Comparison of ENCODE assay signal across 9 cellular contexts in the genomic region with DNA sequence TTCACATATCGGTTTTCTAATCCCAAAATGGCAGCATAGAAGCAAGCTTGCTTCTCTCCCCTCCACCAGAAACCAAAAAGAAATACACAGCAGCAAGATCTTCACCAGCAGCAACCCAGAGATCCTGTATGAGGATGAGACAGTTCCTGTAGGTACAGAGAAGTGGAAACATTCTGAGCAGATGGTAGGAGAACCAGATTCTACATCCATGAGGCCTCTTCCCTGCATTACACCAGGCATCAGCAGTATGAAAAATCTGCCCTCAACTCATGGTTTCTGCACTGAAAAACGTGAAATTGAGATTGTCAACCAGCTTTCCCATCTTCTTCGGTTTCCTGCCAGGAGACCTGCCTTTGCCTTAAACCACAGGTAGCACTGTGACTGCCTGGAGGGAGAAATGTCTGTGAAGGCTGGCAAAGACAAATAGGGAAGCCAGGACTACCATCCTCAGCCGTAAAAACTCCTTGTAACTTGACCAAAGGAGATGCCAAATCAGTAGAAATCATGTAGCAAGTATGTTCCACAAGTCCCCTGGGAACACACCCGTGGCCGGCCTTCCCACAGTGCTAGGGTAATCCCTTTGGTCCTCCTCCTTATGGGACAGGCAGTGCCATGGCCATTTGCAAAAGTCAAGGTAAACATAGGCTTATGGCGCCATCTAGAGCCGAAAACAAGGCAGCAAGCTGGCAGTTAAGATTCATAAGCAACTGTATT. TPM values are rescaled to one million over a fixed set of nuclear protein-coding genes. Genes with fewer than 3 reads are reported as not detected.
DNase-seq lines count a peak whose midpoint lies in the region; ATAC-seq and TF ChIP-seq lines count a peak whose summit lies in the region.
"Had no signal": no experiment of that assay in that cellular context is flagged by ENCODE, and none has a peak within 500 bp of the region (broad histone marks: within the 10 kb centered on the region; RNA-seq: fewer than 3 reads in every experiment).

No MANE protein-coding gene starts in this region.

- TF ChIP-seq POLR2A in HCT116 (IDR thresholded peaks at IDR 0.05; ENCODE audit: borderline replicate concordance, extremely low read depth, insufficient read depth, insufficient read length) = no peak

- H3K9me3 ChIP-seq in HCT116 (ENCODE audit: control insufficient read depth in 1 of 2, insufficient read depth in 1 of 2, low read depth in 1 of 2, low read length in 2 of 2) = no peaks in the 10 kb centered on the region; a peak in 2 of 4 replicates

- no peaks in the 10 kb centered on the region for H3K36me3 ChIP-seq in HCT116 (ENCODE audit: control insufficient read depth in 1 of 2, insufficient read depth in 2 of 2, low read length in 2 of 2)
- H3K36me3 ChIP-seq: BLaER1 had no signal

- no peak overlapping the region for H3K9ac ChIP-seq in HCT116 (ENCODE audit: low read length)
- H3K9ac ChIP-seq: BLaER1 had no signal

- H3K4me2 ChIP-seq in HCT116 (ENCODE audit: low read length) = no peak overlapping the region
- H3K4me2 ChIP-seq: BLaER1 had no signal

- H2AFZ ChIP-seq in HCT116 (ENCODE audit: low read depth, low read length, poor library complexity, severe bottlenecking) = peak overlapping the region; percentile 82

- no peak overlapping the region for H3K27ac ChIP-seq in HCT116 (ENCODE audit: low read depth, low read length)
- H3K27ac ChIP-seq: BLaER1 had no signal

- ATAC-seq in HCT116 (peak; percentile 99), left colon (peak; percentile 95)

- no peaks in the 10 kb centered on the region for H3K79me2 ChIP-seq in HCT116 (ENCODE audit: insufficient read depth, low read length)

- DNase-seq in DMS79 treated with DMSO at 0.1 percent for 48 hours (lab: John Stamatoyannopoulos, UW) (peak; percentile 26), DMS79 (lab: John Stamatoyannopoulos, UW) (no peak), HCT116 (ENCODE audit: low read depth, low spot score) (peak; percentile 86), NCI-H146 (lab: John Stamatoyannopoulos, UW) (peak; percentile 56), T1000 (lab: John Stamatoyannopoulos, UW) (peak; percentile 82), cerebellum (ENCODE audit: low spot score) (peak; percentile 1), left colon (peak; percentile 64 to 80)
- DNase-seq in stimulated activated CD4-positive, alpha-beta T cell treated with anti-CD3 and anti-CD28 coated beads, Interleukin-4, amount 100 ng/mL, for 1 hour = peak; percentile 24

- no TSS peak for BruUV-seq in HCT116 (replicated peaks; lab: Mats Ljungman, UMichigan)

- CTCF ChIA-PET in HCT116 (lab: Charles Lee) = interaction anchor here (0.7 to 3.9 kb wide), 39 partner anchors 9 to 793 kb away, joined by 3 to 24 read pairs (median 5); a partner anchor contains a TSS

- H3K4me3 ChIP-seq in HCT116 (replicated peaks in 1 of 2; ENCODE audit: low read depth in 1 of 2, low read length in 2 of 2) = no peak overlapping the region
- H3K4me3 ChIP-seq: BLaER1 had no signal

- POLR2A ChIA-PET in HCT116 (lab: Charles Lee) = interaction anchor here (0.9 to 2.3 kb wide), 3 partner anchors 17 to 270 kb away, joined by 3 to 9 read pairs (median 4); no protein-coding TSS in a partner anchor

- TF ChIP-seq RAD21 in HCT116 (IDR thresholded peaks at IDR 0.05; ENCODE audit: low read depth) = peak; percentile 97

- H4K20me1 ChIP-seq in HCT116 (ENCODE audit: insufficient read depth) = no peaks in the 10 kb centered on the region
- H4K20me1 ChIP-seq: BLaER1 had no signal

- no peaks in the 10 kb centered on the region for H3K27me3 ChIP-seq in HCT116 (ENCODE audit: insufficient read depth, low read length)
- H3K27me3 ChIP-seq: BLaER1 had no signal

- TF ChIP-seq CTCF in HCT116 (IDR thresholded peaks at IDR 0.05 in 2 of 3, conservative IDR thresholded peaks at IDR 0.05 in 1 of 3; ENCODE audit: borderline replicate concordance in 1 of 3, insufficient read depth in 1 of 3, low read depth in 2 of 3, low read length in 2 of 3) = peak; percentile 84 to 89 (median 85)

- RAD21 ChIA-PET in HCT116 (lab: Charles Lee; ENCODE audit: low non-redundant PET in 1 of 2, low total read pairs in 2 of 2, uncharacterized antibody in 2 of 2, unreplicated experiment in 2 of 2) = interaction anchor here (0.6 to 1.1 kb wide), 6 partner anchors 269 to 793 kb away, joined by 3 to 7 read pairs (median 4); no protein-coding TSS in a partner anchor

- H3K4me1 ChIP-seq in HCT116 (ENCODE audit: control insufficient read depth in 1 of 2, insufficient read depth in 2 of 2, low read length in 2 of 2) = peaks cover 0 to 6% of the 10 kb centered on the region in 2 experiments; a peak in 2 of 4 replicates
- H3K4me1 ChIP-seq: BLaER1 had no signal

- intact Hi-C loops in HCT116 (cut with micrococcal nuclease) = loop anchor here (1.0 to 10.0 kb wide), 7 partner anchors 95 to 819 kb away; a partner anchor contains a TSS
- intact Hi-C loops in left colon (cut with DNase I, micrococcal nuclease) = loop anchor here in 1 of 2 donors (10.0 kb wide), 2 partner anchors 189 to 469 kb away; no protein-coding TSS in a partner anchor

- H3K9me2 ChIP-seq in HCT116 (ENCODE audit: insufficient read depth) = no peaks in the 10 kb centered on the region

TF ChIP-seq in HCT116, 20 proteins besides CTCF, POLR2A, EP300 and RAD21:
- TF ChIP-seq ZNF274 (IDR thresholded peaks at IDR 0.05; ENCODE audit: low read depth, low read length) = no peak
- no peak for TF ChIP-seq SRF (IDR thresholded peaks at IDR 0.05; ENCODE audit: low read depth)
- TF ChIP-seq, protein P1, sequence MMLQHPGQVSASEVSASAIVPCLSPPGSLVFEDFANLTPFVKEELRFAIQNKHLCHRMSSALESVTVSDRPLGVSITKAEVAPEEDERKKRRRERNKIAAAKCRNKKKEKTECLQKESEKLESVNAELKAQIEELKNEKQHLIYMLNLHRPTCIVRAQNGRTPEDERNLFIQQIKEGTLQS (IDR thresholded peaks at IDR 0.05) = no peak
- no peak for TF ChIP-seq SP1 (IDR thresholded peaks at IDR 0.05; ENCODE audit: low read depth)
- peak; percentile 75 for TF ChIP-seq YY1 (IDR thresholded peaks at IDR 0.05; ENCODE audit: extremely low read depth, insufficient replicate concordance, low read depth, low read length)
- TF ChIP-seq, protein P2, sequence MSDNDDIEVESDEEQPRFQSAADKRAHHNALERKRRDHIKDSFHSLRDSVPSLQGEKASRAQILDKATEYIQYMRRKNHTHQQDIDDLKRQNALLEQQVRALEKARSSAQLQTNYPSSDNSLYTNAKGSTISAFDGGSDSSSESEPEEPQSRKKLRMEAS (IDR thresholded peaks at IDR 0.05) = no peak
- no peak for TF ChIP-seq CEBPB (IDR thresholded peaks at IDR 0.05; ENCODE audit: low read depth)
- TF ChIP-seq POLR2AphosphoS5 (IDR thresholded peaks at IDR 0.05; ENCODE audit: low read depth, low read length) = peak; percentile 14; the same call in 1 of the 2 replicates
- no peak for TF ChIP-seq SIN3A (IDR thresholded peaks at IDR 0.05; ENCODE audit: low read depth)
- 0 out of 2 replicates have a peak, but pooled peaks have one; percentile 47 for TF ChIP-seq CBX3 (IDR thresholded peaks at IDR 0.05; ENCODE audit: low read depth)
- TF ChIP-seq EGR1 (IDR thresholded peaks at IDR 0.05; ENCODE audit: low read depth) = no peak
- no peak for TF ChIP-seq FOSL1 (IDR thresholded peaks at IDR 0.05; ENCODE audit: low read depth)
- no peak for TF ChIP-seq ELF1 (IDR thresholded peaks at IDR 0.05; ENCODE audit: borderline replicate concordance, low read depth)
- no peak for TF ChIP-seq JUND (IDR thresholded peaks at IDR 0.05)

RNA-seq across cellular contexts. Expression of a gene that starts 24.0 kb away (rescaled TPM):
- total RNA-seq in HCT116 (2021; ENCODE audit: unreplicated experiment) = 15.0 TPM
- 2.8 and 4.4 TPM in 2 replicates for polyA plus RNA-seq in HCT116 (2012)
- 47.1 TPM for total RNA-seq in cerebellum
- total RNA-seq in left colon = 1 to 10 TPM; 8.2 to 8.7 TPM

RNA-seq across cellular contexts. Expression of a gene that starts 34.9 kb away (rescaled TPM):
- total RNA-seq in HCT116 (2021; ENCODE audit: unreplicated experiment) (1.8 TPM), cerebellum (1.1 TPM), left colon (10 to 100 TPM in 1 of 2 donors, 1 to 10 TPM in 1; 5.1 to 32.8 TPM)
- 3.1 and 5.9 TPM in 2 replicates for polyA plus RNA-seq in HCT116 (2012)
